ENCODE assay signal across 12 cellular contexts in the genomic region with DNA sequence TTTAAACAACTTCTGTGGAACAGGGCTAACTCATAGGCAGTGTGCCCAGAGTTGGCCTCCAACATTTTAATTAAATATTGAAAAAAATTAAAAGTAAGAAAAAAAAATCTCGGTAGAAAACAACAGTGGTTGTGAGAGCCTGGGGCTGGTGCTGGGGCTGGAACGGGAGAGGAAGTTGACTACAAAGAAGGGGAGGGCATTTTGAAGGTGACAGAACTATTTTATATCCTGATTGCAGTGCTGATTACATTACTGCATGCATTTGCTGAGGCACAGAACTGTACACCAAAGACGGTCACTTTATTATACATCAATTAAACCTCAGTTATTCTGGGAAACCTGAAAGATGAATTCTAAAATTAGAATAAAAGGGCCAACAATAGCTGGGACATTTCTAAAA.
DNase-seq lines count a peak whose midpoint lies in the region; ATAC-seq, FAIRE-seq and TF ChIP-seq lines count a peak whose summit lies in the region.
"Had no signal": no experiment of that assay in that cellular context is flagged by ENCODE, and none has a peak within 500 bp of the region (broad histone marks: within the 10 kb centered on the region; RNA-seq: fewer than 3 reads in every experiment).

No MANE protein-coding gene starts in this region.

- CTCF ChIA-PET in A549 (lab: Yijun Ruan, JAX): interaction anchor here (0.6 to 6.5 kb wide), 7 partner anchors 13 to 329 kb away, joined by 3 to 54 read pairs (median 3); no protein-coding TSS in a partner anchor

- no peak overlapping the region for H3K9ac ChIP-seq in kidney (ENCODE audit: low read length in 2 of 2)

- POLR2A ChIA-PET in A549 (lab: Yijun Ruan, JAX): interaction anchor here (0.7 to 1.4 kb wide), 3 partner anchors 12 to 18 kb away, joined by 3 to 6 read pairs (median 3); no protein-coding TSS in a partner anchor

- H3K36me3 ChIP-seq in GM23338 (ENCODE audit: insufficient read depth) (no peaks in the 10 kb centered on the region), kidney (ENCODE audit: control insufficient read depth in 1 of 2, insufficient read depth in 2 of 2, low read length in 2 of 2) (no peaks in the 10 kb centered on the region)
- H3K36me3 ChIP-seq: cardiac muscle cell had no signal

- no peaks in the 10 kb centered on the region for H3K9me3 Mint-ChIP-seq in GM23338

- peaks cover 2% of the 10 kb centered on the region; the same call in 1 of the 3 replicates for H3K36me3 Mint-ChIP-seq in GM23338 (ENCODE audit: low read depth)

- FAIRE-seq in A549 (lab: Jason Lieb, UNC): no peak
- FAIRE-seq in kidney (lab: Jason Lieb, UNC): no peak

- intact Hi-C loops in kidney (cut with DNase I): no loop called here

- H3K27me3 ChIP-seq in GM23338 (ENCODE audit: insufficient read depth): no peaks in the 10 kb centered on the region
- H3K27me3 ChIP-seq: cardiac muscle cell, neutrophil had no signal

- no peaks in the 10 kb centered on the region for H3F3A ChIP-seq in GM23338 (replicated peaks; ENCODE audit: low read depth)

- no peaks in the 10 kb centered on the region for H4K20me1 ChIP-seq in GM23338 (replicated peaks; ENCODE audit: insufficient read depth)

- H3K27ac ChIP-seq in A549 (peak overlapping the region; percentile 86 to 90), GM23338 (ENCODE audit: low read depth) (peak overlapping the region; percentile 27), kidney (ENCODE audit: low read depth in 2 of 2, low read length in 2 of 2) (peak overlapping the region in 1 of 2 donors; percentile 2)
- H3K27ac ChIP-seq: neutrophil had no signal

- peaks cover 87% of the 10 kb centered on the region for H3K4me1 ChIP-seq in A549
- H3K4me1 ChIP-seq in GM23338 (ENCODE audit: insufficient read depth): peaks cover 34% of the 10 kb centered on the region
- H3K4me1 ChIP-seq in kidney (ENCODE audit: control insufficient read depth in 1 of 2, insufficient read depth in 1 of 2, low read depth in 1 of 2, low read length in 2 of 2): peaks cover 25 to 26% of the 10 kb centered on the region in 2 donors

- 6% methylated on average over 3 of the region's 3 CpGs for WGBS in A549 (ENCODE audit: missing lambda C conversion rate)

- TF ChIP-seq RAD21 in A549 (conservative IDR thresholded peaks at IDR 0.05 in 1 of 2, IDR thresholded peaks at IDR 0.05 in 1 of 2): no peak

- TF ChIP-seq CTCF in A549 (IDR thresholded peaks at IDR 0.05) (no peak), GM23338 (conservative IDR thresholded peaks at IDR 0.05; ENCODE audit: low read depth in 2 of 2) (no peak), WI38 (IDR thresholded peaks at IDR 0.05; ENCODE audit: low read depth, low read length) (no peak), kidney (IDR thresholded peaks at IDR 0.05; ENCODE audit: borderline replicate concordance, extremely low read depth, insufficient read depth) (no peak)

- no peaks in the 10 kb centered on the region for H3K9me2 ChIP-seq in GM23338 (ENCODE audit: insufficient read depth)

- no peak for TF ChIP-seq EP300 in A549 (IDR thresholded peaks at IDR 0.05)

- no peak overlapping the region for H2AFZ ChIP-seq in GM23338

- DNase-seq in A549 (ENCODE audit: low read depth in 1 of 2, low spot score in 1 of 2): no peak
- no peak for DNase-seq in GM23338 (ENCODE audit: low spot score)
- no peak for DNase-seq in kidney
- no peak for DNase-seq in activated CD4-positive, alpha-beta T cell treated with anti-CD3 and anti-CD28 coated beads, Interleukin-2, amount 50 U/mL, for 1 hour
- DNase-seq: activated CD4-positive, alpha-beta T cell treated with anti-CD3 and anti-CD28 coated beads for 4 hours; KG1 had no signal

- peak overlapping the region; percentile 87 for H3K27ac Mint-ChIP-seq in GM23338

- peaks cover 2% of the 10 kb centered on the region; the same call in 1 of the 2 replicates for H3K79me2 ChIP-seq in GM23338 (replicated peaks; ENCODE audit: insufficient read depth)

- no peak for TF ChIP-seq POLR2A in A549 (IDR thresholded peaks at IDR 0.05; ENCODE audit: low read length)

- peaks cover 44% of the 10 kb centered on the region for H3K4me1 Mint-ChIP-seq in GM23338

- peak overlapping the region; percentile 96 for H3K4me2 ChIP-seq in A549
- 0 out of 2 replicates have a peak overlapping the region, but pooled peaks have one; percentile 1 for H3K4me2 ChIP-seq in GM23338

- H3K9me3 ChIP-seq in A549: no peaks in the 10 kb centered on the region
- H3K9me3 ChIP-seq in kidney (ENCODE audit: control insufficient read depth in 1 of 2, low read length in 2 of 2): no peaks in the 10 kb centered on the region
- H3K9me3 ChIP-seq: neutrophil had no signal

- peak overlapping the region; percentile 49 for H3K4me3 ChIP-seq in A549
- no peak overlapping the region for H3K4me3 ChIP-seq in GM23338
- H3K4me3 ChIP-seq in WI38 (ENCODE audit: low read depth, low read length): peak overlapping the region; percentile 53
- peak overlapping the region; percentile 58 to 63 for H3K4me3 ChIP-seq in kidney (ENCODE audit: low read length in 2 of 2)
- H3K4me3 ChIP-seq: cardiac muscle cell had no signal

- ATAC-seq in A549 (no peak; a peak in 1 of 6 replicates), GM23338 (no peak), GM18861 (IDR thresholded peaks at IDR 0.05; ENCODE audit: unreplicated experiment) (no peak), GM21825 (IDR thresholded peaks at IDR 0.05; ENCODE audit: unreplicated experiment) (no peak), GM21390 (IDR thresholded peaks at IDR 0.05; ENCODE audit: unreplicated experiment) (no peak)

- peaks cover 6% of the 10 kb centered on the region for H3K27me3 Mint-ChIP-seq in GM23338 (ENCODE audit: insufficient read depth, low read depth, poor library complexity)

- H3K4me3 Mint-ChIP-seq in GM23338: no peak overlapping the region

TF ChIP-seq in A549, 52 proteins besides CTCF, POLR2A, EP300 and RAD21:
- TF ChIP-seq, protein P1, sequence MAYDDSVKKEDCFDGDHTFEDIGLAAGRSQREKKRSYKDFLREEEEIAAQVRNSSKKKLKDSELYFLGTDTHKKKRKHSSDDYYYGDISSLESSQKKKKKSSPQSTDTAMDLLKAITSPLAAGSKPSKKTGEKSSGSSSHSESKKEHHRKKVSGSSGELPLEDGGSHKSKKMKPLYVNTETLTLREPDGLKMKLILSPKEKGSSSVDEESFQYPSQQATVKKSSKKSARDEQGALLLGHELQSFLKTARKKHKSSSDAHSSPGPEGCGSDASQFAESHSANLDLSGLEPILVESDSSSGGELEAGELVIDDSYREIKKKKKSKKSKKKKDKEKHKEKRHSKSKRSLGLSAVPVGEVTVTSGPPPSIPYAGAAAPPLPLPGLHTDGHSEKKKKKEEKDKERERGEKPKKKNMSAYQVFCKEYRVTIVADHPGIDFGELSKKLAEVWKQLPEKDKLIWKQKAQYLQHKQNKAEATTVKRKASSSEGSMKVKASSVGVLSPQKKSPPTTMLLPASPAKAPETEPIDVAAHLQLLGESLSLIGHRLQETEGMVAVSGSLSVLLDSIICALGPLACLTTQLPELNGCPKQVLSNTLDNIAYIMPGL (CRISPR knock-in tag; IDR thresholded peaks at IDR 0.05; ENCODE audit: borderline replicate concordance): no peak
- TF ChIP-seq, protein P2, sequence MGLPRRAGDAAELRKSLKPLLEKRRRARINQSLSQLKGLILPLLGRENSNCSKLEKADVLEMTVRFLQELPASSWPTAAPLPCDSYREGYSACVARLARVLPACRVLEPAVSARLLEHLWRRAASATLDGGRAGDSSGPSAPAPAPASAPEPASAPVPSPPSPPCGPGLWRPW (IDR thresholded peaks at IDR 0.05): no peak
- TF ChIP-seq SREBF2 (IDR thresholded peaks at IDR 0.05) (no peak), ZNF302 (CRISPR knock-in tag; IDR thresholded peaks at IDR 0.05) (no peak), RCOR1 (IDR thresholded peaks at IDR 0.05; ENCODE audit: low read depth, low read length) (no peak), MAFK (IDR thresholded peaks at IDR 0.05; ENCODE audit: partially characterized antibody) (no peak), FOSL2 (IDR thresholded peaks at IDR 0.05) (no peak), FOSL2 (CRISPR knock-in tag; IDR thresholded peaks at IDR 0.05) (no peak), POLR2AphosphoS2 (conservative IDR thresholded peaks at IDR 0.05; ENCODE audit: low read length) (no peak), NFE2L2 (conservative IDR thresholded peaks at IDR 0.05; ENCODE audit: low read length) (no peak), SMC3 (IDR thresholded peaks at IDR 0.05) (no peak)
